18 cellular contexts compared by ENCODE assay signal in genomic region chr10:89238956-89239713, GRCh38. TPM values are rescaled to one million over a fixed set of nuclear protein-coding genes. Genes with fewer than 3 reads are reported as not detected.
DNase-seq lines count a peak whose midpoint lies in the region; ATAC-seq, FAIRE-seq and TF ChIP-seq lines count a peak whose summit lies in the region.
"Had no signal": no experiment of that assay in that cellular context is flagged by ENCODE, and none has a peak within 500 bp of the region (broad histone marks: within the 10 kb centered on the region; RNA-seq: fewer than 3 reads in every experiment).

No MANE protein-coding gene starts in this region.

- H3K9me3 ChIP-seq in right atrium auricular region = no peaks in the 10 kb centered on the region
- no peaks in the 10 kb centered on the region for H3K9me3 ChIP-seq in right cardiac atrium (ENCODE audit: control insufficient read depth, low read length)
- H3K9me3 ChIP-seq: Caco-2, MG63 had no signal

- H3K27me3 ChIP-seq in right atrium auricular region (no peaks in the 10 kb centered on the region), bronchial epithelial cell (ENCODE audit: control insufficient read depth, insufficient read depth, low read length) (no peaks in the 10 kb centered on the region), right cardiac atrium (ENCODE audit: control insufficient read depth, insufficient read depth) (no peaks in the 10 kb centered on the region)
- H3K27me3 ChIP-seq: MG63 had no signal

- H3K4me3 ChIP-seq in right atrium auricular region (no peak overlapping the region), bronchial epithelial cell (ENCODE audit: low read depth, low read length) (no peak overlapping the region), right cardiac atrium (ENCODE audit: low read length) (no peak overlapping the region)
- H3K4me3 ChIP-seq: GM23338, MG63 had no signal

- TF ChIP-seq CTCF in right atrium auricular region (IDR thresholded peaks at IDR 0.05) = no peak
- no peak for TF ChIP-seq CTCF in bronchial epithelial cell (IDR thresholded peaks at IDR 0.05; ENCODE audit: insufficient read depth, low read length, severe bottlenecking)

- peak; percentile 77 for ATAC-seq in Right ventricle myocardium superior (ENCODE audit: poor library complexity)
- ATAC-seq in right cardiac atrium = peak; percentile 53 to 75
- ATAC-seq: GM23338 had no signal

- intact Hi-C loops in Right ventricle myocardium superior (cut with DNase I) (no loop called here), right cardiac atrium (cut with DNase I) (no loop called here)

- peaks cover 0 to 34% of the 10 kb centered on the region in 2 donors for H3K4me1 ChIP-seq in right atrium auricular region
- peaks cover 6% of the 10 kb centered on the region for H3K4me1 ChIP-seq in right cardiac atrium (ENCODE audit: control insufficient read depth, insufficient read depth, low read length)

- DNase-seq in Right ventricle myocardium superior (no peak), right atrium auricular region (ENCODE audit: low spot score) (no peak), bronchial epithelial cell (ENCODE audit: low read depth) (no peak), right cardiac atrium (no peak), substantia nigra (lab: John Stamatoyannopoulos, UW) (no peak), EL (no peak), AG08395 (ENCODE audit: low spot score) (no peak), MV-4-11 (lab: John Stamatoyannopoulos, UW) (no peak)
- DNase-seq: Caco-2, MG63, NCI-H1105 treated with DMSO at 0.1 percent for 48 hours, NCI-H187, NCI-H446, NCI-H748 treated with DMSO at 0.1 percent for 48 hours, SIG-M5 had no signal

- peaks cover 6% of the 10 kb centered on the region for H3K36me3 ChIP-seq in right atrium auricular region
- H3K36me3 ChIP-seq in bronchial epithelial cell (ENCODE audit: control insufficient read depth, insufficient read depth, low read length) = peaks cover 1% of the 10 kb centered on the region

- 77% methylated on average over 6 of the region's 6 CpGs for WGBS in right cardiac atrium

- no peak overlapping the region for H3K27ac ChIP-seq in right atrium auricular region
- no peak overlapping the region for H3K27ac ChIP-seq in right cardiac atrium (ENCODE audit: low read length)
- H3K27ac ChIP-seq in substantia nigra (ENCODE audit: low read depth, low read length, poor library complexity, severe bottlenecking) = peak overlapping the region; percentile 40
- H3K27ac ChIP-seq: C4-2B had no signal

- FAIRE-seq in bronchial epithelial cell (lab: Jason Lieb, UNC) = peak; percentile 83
- FAIRE-seq: RCC 7860 had no signal

RNA-seq across cellular contexts. Expression of gene LIPA, which starts 12.4 kb away (rescaled TPM):
- 18.0 TPM for total RNA-seq in Right ventricle myocardium superior
- 10 to 100 TPM; 17.6 to 25.7 TPM for total RNA-seq in right atrium auricular region
- 13.6 and 20.8 TPM in 2 replicates for total RNA-seq in bronchial epithelial cell
- total RNA-seq in right cardiac atrium = 10 to 100 TPM; 22.7 to 34.7 (median 26.0) TPM
- 14.0 TPM for polyA plus RNA-seq in right cardiac atrium

RNA-seq across cellular contexts. Expression of gene CH25H, which starts 32.0 kb away (rescaled TPM):
- total RNA-seq in Right ventricle myocardium superior (0.22 TPM), right atrium auricular region (1 to 10 TPM in 1 of 2 donors, under 1 TPM in 1; 0.98 to 1.8 TPM), bronchial epithelial cell (not detected in 2 replicates), right cardiac atrium (under 1 TPM; 0.24 to 0.67 (median 0.50) TPM)
- polyA plus RNA-seq in right cardiac atrium = 1.8 TPM
- total RNA-seq: Caco-2 had no signal
